25 cellular contexts compared by ENCODE assay signal in genomic region chr15:78772738-78773137, GRCh38. TPM values are rescaled to one million over a fixed set of nuclear protein-coding genes. Genes with fewer than 3 reads are reported as not detected.
DNase-seq lines count a peak whose midpoint lies in the region; ATAC-seq, FAIRE-seq and TF ChIP-seq lines count a peak whose summit lies in the region.
"Had no signal": no experiment of that assay in that cellular context is flagged by ENCODE, and none has a peak within 500 bp of the region (broad histone marks: within the 10 kb centered on the region; RNA-seq: fewer than 3 reads in every experiment).

No MANE protein-coding gene starts in this region.

- H3K9me3 ChIP-seq in right atrium auricular region (no peaks in the 10 kb centered on the region), right cardiac atrium (ENCODE audit: control insufficient read depth, low read length) (no peaks in the 10 kb centered on the region), heart right ventricle (no peaks in the 10 kb centered on the region), kidney (ENCODE audit: control insufficient read depth in 1 of 2, low read length in 2 of 2) (no peaks in the 10 kb centered on the region)
- H3K9me3 ChIP-seq: BE2C; BLaER1 treated with 17β-estradiol and CSF1 and Interleukin-3, amounts not matched to agents 10 nM and 100 nM; HAP-1 had no signal

- H3K9me3 Mint-ChIP-seq in stimulated activated memory B cell treated with anti-CD40 and anti-IgM and Interleukin-4, amounts not matched to agents 10 μg/mL and 1 μg/mL and 100 μg/mL, for 72 hours = no peaks in the 10 kb centered on the region
- H3K9me3 Mint-ChIP-seq: CD14-positive monocyte; CD4-positive, alpha-beta memory T cell; GM23338; HFFc6 had no signal

- DNase-seq in Right ventricle myocardium inferior (ENCODE audit: missing footprints) (peak; percentile 68), right atrium auricular region (ENCODE audit: low spot score) (no peak), right cardiac atrium (peak in 2 of 3 donors; percentile 25 to 32), heart right ventricle (no peak), kidney (peak; percentile 41), NCI-H1436 (lab: John Stamatoyannopoulos, UW) (no peak), CD1c-positive myeloid dendritic cell (ENCODE audit: extremely low spot score) (no peak)
- DNase-seq: AML-193; BE2C; Calu3; CD4-positive, alpha-beta memory T cell; COR-L47; DMS53; DMS79 treated with DMSO at 0.1 percent for 48 hours; GF-D8; HFFc6 had no signal

- 87% methylated on average over 7 of the region's 11 CpGs for WGBS in right cardiac atrium
- 95 to 97% methylated on average over 5 to 10 of the region's 11 CpGs for WGBS in heart right ventricle, 2 donors

- ATAC-seq in Right ventricle myocardium inferior (no peak), right cardiac atrium (no peak), heart right ventricle (no peak)
- ATAC-seq in stimulated activated memory B cell treated with anti-CD40 and anti-IgM and Interleukin-4, amounts not matched to agents 10 μg/mL and 1 μg/mL and 100 μg/mL, for 72 hours = no peak
- ATAC-seq: GM23338 had no signal

- intact Hi-C loops in Right ventricle myocardium inferior (cut with DNase I) = loop anchor here (10.0 kb wide), 1 partner anchor 798 kb away; no protein-coding TSS in a partner anchor
- intact Hi-C loops in right cardiac atrium (cut with DNase I) = loop anchor here in 1 of 4 donors (5.0 kb wide), 1 partner anchor 795 kb away; no protein-coding TSS in a partner anchor
- intact Hi-C loops in heart right ventricle (cut with DNase I) = loop anchor here in 4 of 10 donors (10.0 kb wide), 2 partner anchors 102 to 798 kb away; partner anchors contain the start of gene MORF4L1 (in 1 of the 4)
- intact Hi-C loops in kidney (cut with DNase I) = no loop called here

- H3K4me3 Mint-ChIP-seq in stimulated activated memory B cell treated with anti-CD40 and anti-IgM and Interleukin-4, amounts not matched to agents 10 μg/mL and 1 μg/mL and 100 μg/mL, for 72 hours = no peak overlapping the region
- H3K4me3 Mint-ChIP-seq: CD14-positive monocyte; CD4-positive, alpha-beta memory T cell; GM23338; HFFc6 had no signal

- H3K27me3 ChIP-seq in right atrium auricular region (no peaks in the 10 kb centered on the region), right cardiac atrium (ENCODE audit: control insufficient read depth, insufficient read depth) (no peaks in the 10 kb centered on the region), heart right ventricle (no peaks in the 10 kb centered on the region)
- H3K27me3 ChIP-seq: BE2C; BLaER1 treated with 17β-estradiol and CSF1 and Interleukin-3, amounts not matched to agents 10 nM and 100 nM had no signal

- H3K36me3 ChIP-seq in right atrium auricular region (no peaks in the 10 kb centered on the region), heart right ventricle (peaks cover 0 to 8% (median 0%) of the 10 kb centered on the region in 9 donors), kidney (ENCODE audit: control insufficient read depth in 1 of 2, insufficient read depth in 2 of 2, low read length in 2 of 2) (no peaks in the 10 kb centered on the region)
- H3K36me3 ChIP-seq: BE2C, HAP-1 had no signal

- H3K27ac ChIP-seq in right atrium auricular region (no peak overlapping the region), right cardiac atrium (ENCODE audit: low read length) (no peak overlapping the region), heart right ventricle (no peak overlapping the region), kidney (ENCODE audit: low read depth in 2 of 2, low read length in 2 of 2) (no peak overlapping the region)
- H3K27ac ChIP-seq: 22Rv1; BLaER1 treated with 17β-estradiol and CSF1 and Interleukin-3, amounts not matched to agents 10 nM and 100 nM had no signal

- peak overlapping the region; percentile 7 for H3K27ac Mint-ChIP-seq in stimulated activated memory B cell treated with anti-CD40 and anti-IgM and Interleukin-4, amounts not matched to agents 10 μg/mL and 1 μg/mL and 100 μg/mL, for 72 hours
- H3K27ac Mint-ChIP-seq: CD14-positive monocyte; CD4-positive, alpha-beta memory T cell; GM23338; HFFc6 had no signal

- H3K27me3 Mint-ChIP-seq in stimulated activated memory B cell treated with anti-CD40 and anti-IgM and Interleukin-4, amounts not matched to agents 10 μg/mL and 1 μg/mL and 100 μg/mL, for 72 hours = peaks cover 6% of the 10 kb centered on the region
- H3K27me3 Mint-ChIP-seq: CD4-positive, alpha-beta memory T cell had no signal

- no peak overlapping the region for H3K9ac ChIP-seq in kidney (ENCODE audit: low read length in 2 of 2)
- H3K9ac ChIP-seq: BLaER1 treated with 17β-estradiol and CSF1 and Interleukin-3, amounts not matched to agents 10 nM and 100 nM had no signal

- TF ChIP-seq CTCF in right atrium auricular region (IDR thresholded peaks at IDR 0.05) (no peak), heart right ventricle (IDR thresholded peaks at IDR 0.05) (no peak), kidney (IDR thresholded peaks at IDR 0.05; ENCODE audit: borderline replicate concordance, extremely low read depth, insufficient read depth) (no peak)

- H3K36me3 Mint-ChIP-seq in stimulated activated memory B cell treated with anti-CD40 and anti-IgM and Interleukin-4, amounts not matched to agents 10 μg/mL and 1 μg/mL and 100 μg/mL, for 72 hours = no peaks in the 10 kb centered on the region
- H3K36me3 Mint-ChIP-seq: CD14-positive monocyte; CD4-positive, alpha-beta memory T cell had no signal

- H3K4me1 ChIP-seq in right atrium auricular region (peaks cover 0 to 5% of the 10 kb centered on the region in 2 donors), right cardiac atrium (ENCODE audit: control insufficient read depth, insufficient read depth, low read length) (no peaks in the 10 kb centered on the region), heart right ventricle (peaks cover 0 to 7% (median under 1%) of the 10 kb centered on the region in 9 donors), kidney (ENCODE audit: control insufficient read depth in 1 of 2, insufficient read depth in 1 of 2, low read depth in 1 of 2, low read length in 2 of 2) (no peaks in the 10 kb centered on the region)
- H3K4me1 ChIP-seq: HAP-1 had no signal

- FAIRE-seq in kidney (lab: Jason Lieb, UNC) = no peak
- FAIRE-seq: A204.1, GM12891, GM18507 had no signal

- peaks cover 14% of the 10 kb centered on the region for H3K4me1 Mint-ChIP-seq in stimulated activated memory B cell treated with anti-CD40 and anti-IgM and Interleukin-4, amounts not matched to agents 10 μg/mL and 1 μg/mL and 100 μg/mL, for 72 hours
- H3K4me1 Mint-ChIP-seq: CD14-positive monocyte; CD4-positive, alpha-beta memory T cell had no signal

- H3K4me3 ChIP-seq in right atrium auricular region (no peak overlapping the region), right cardiac atrium (ENCODE audit: low read length) (no peak overlapping the region), heart right ventricle (no peak overlapping the region), kidney (ENCODE audit: low read length in 2 of 2) (no peak overlapping the region)
- H3K4me3 ChIP-seq: BLaER1 treated with 17β-estradiol and CSF1 and Interleukin-3, amounts not matched to agents 10 nM and 100 nM; GM23338; HAP-1 had no signal

RNA-seq across cellular contexts. Expression of gene ADAMTS7, which starts 38.5 kb away (rescaled TPM):
- total RNA-seq in Right ventricle myocardium inferior (32.1 TPM), right atrium auricular region (10 to 100 TPM; 20.8 to 39.2 TPM), right cardiac atrium (10 to 100 TPM; 38.8 to 85.9 (median 82.0) TPM), heart right ventricle (10 to 100 TPM in 9 of 10 donors, 1 to 10 TPM in 1; 8.8 to 41.2 (median 17.9) TPM), kidney (3.1 TPM)
- polyA plus RNA-seq in right cardiac atrium (40.3 TPM), heart right ventricle (10 to 100 TPM in 1 of 2 donors, 1 to 10 TPM in 1; 3.5 to 47.0 TPM), kidney (ENCODE audit: insufficient read depth, low read depth, low replicate concordance) (0.82 TPM)
- total RNA-seq: CD4-positive, alpha-beta memory T cell had no signal
- polyA plus RNA-seq: CD14-positive monocyte; CD4-positive, alpha-beta memory T cell had no signal

Comparison
In these comparisons a context has a peak if more than half of its experiments do, and no peak if none do; other contexts are left out.
1. DNase-seq: peak in Right ventricle myocardium inferior (single experiment), right cardiac atrium (2 of 3) and kidney (single experiment); none in right atrium auricular region (single experiment), heart right ventricle (0 of 2), NCI-H1436 (single experiment) and CD1c-positive myeloid dendritic cell (single experiment).